8 cellular contexts compared by ENCODE assay signal in genomic region chr6:144265390-144265789, GRCh38. TPM values are rescaled to one million over a fixed set of nuclear protein-coding genes. Genes with fewer than 3 reads are reported as not detected.
DNase-seq lines count a peak whose midpoint lies in the region; ATAC-seq, FAIRE-seq and TF ChIP-seq lines count a peak whose summit lies in the region.

No MANE protein-coding gene starts in this region.

- H3K4me3 ChIP-seq in fibroblast of the aortic adventitia (ENCODE audit: low read depth, low read length) (no peak overlapping the region), WERI-Rb-1 (ENCODE audit: low read depth, low read length) (no peak overlapping the region)

- in situ Hi-C loops in ACHN (cut with HindIII; ENCODE audit: low pct_ligation_motif_present, low pct_unique_long_range_greater_than_20kb, low sequenced_read_pairs), result no loop called here

- no peaks in the 10 kb centered on the region for H3K36me3 ChIP-seq in WERI-Rb-1

- H3K9me3 ChIP-seq in WERI-Rb-1 (ENCODE audit: severe bottlenecking), result peaks cover 2% of the 10 kb centered on the region

- H3K27ac ChIP-seq in WERI-Rb-1, result no peak overlapping the region

- H3K27me3 Mint-ChIP-seq in stimulated activated naive B cell treated with anti-CD40 and anti-IgM and Interleukin-4, amounts not matched to agents 10 μg/mL and 1 μg/mL and 100 μg/mL, for 72 hours, result no peaks in the 10 kb centered on the region

- H3K4me3 Mint-ChIP-seq in stimulated activated naive B cell treated with anti-CD40 and anti-IgM and Interleukin-4, amounts not matched to agents 10 μg/mL and 1 μg/mL and 100 μg/mL, for 72 hours, result no peak overlapping the region

- H3K27me3 ChIP-seq in WERI-Rb-1 (ENCODE audit: insufficient read depth, low read depth, severe bottlenecking), result no peaks in the 10 kb centered on the region

- H3K36me3 Mint-ChIP-seq in stimulated activated naive B cell treated with anti-CD40 and anti-IgM and Interleukin-4, amounts not matched to agents 10 μg/mL and 1 μg/mL and 100 μg/mL, for 72 hours, result no peaks in the 10 kb centered on the region

- peak; percentile 93 to 99 for ATAC-seq in stimulated activated naive B cell treated with anti-CD40 and anti-IgM and Interleukin-4, amounts not matched to agents 10 μg/mL and 1 μg/mL and 100 μg/mL, for 72 hours (replicated peaks)

- no peaks in the 10 kb centered on the region for H3K9me3 Mint-ChIP-seq in stimulated activated naive B cell treated with anti-CD40 and anti-IgM and Interleukin-4, amounts not matched to agents 10 μg/mL and 1 μg/mL and 100 μg/mL, for 72 hours

- DNase-seq in ACHN (peak; percentile 84), H54 (ENCODE audit: insufficient read length, low spot score) (peak; percentile 5), NOMO-1 (lab: John Stamatoyannopoulos, UW; ENCODE audit: unreplicated experiment in 2 of 2) (peak; percentile 86 to 93), fibroblast of the aortic adventitia (ENCODE audit: low read depth) (peak; percentile 69), WERI-Rb-1 (no peak), NCI-H345 (lab: John Stamatoyannopoulos, UW) (no peak)
- peak; percentile 35 for DNase-seq in stimulated activated naive B cell treated with anti-CD40 and anti-IgM and Interleukin-4, amounts not matched to agents 10 μg/mL and 1 μg/mL and 100 μg/mL, for 72 hours
- no peak for DNase-seq in activated naive CD4-positive, alpha-beta T cell treated with Interleukin-2 at 50 U/mL for 16 hours

- H3K4me1 Mint-ChIP-seq in stimulated activated naive B cell treated with anti-CD40 and anti-IgM and Interleukin-4, amounts not matched to agents 10 μg/mL and 1 μg/mL and 100 μg/mL, for 72 hours, result peaks cover 3 to 30% of the 10 kb centered on the region in 2 donors

- no peak overlapping the region for H3K27ac Mint-ChIP-seq in stimulated activated naive B cell treated with anti-CD40 and anti-IgM and Interleukin-4, amounts not matched to agents 10 μg/mL and 1 μg/mL and 100 μg/mL, for 72 hours

- no peak for TF ChIP-seq POLR2A in H54 (IDR thresholded peaks at IDR 0.05; ENCODE audit: low read depth, low read length)

- TF ChIP-seq CTCF in fibroblast of the aortic adventitia (IDR thresholded peaks at IDR 0.05; ENCODE audit: insufficient read depth, low read length), result no peak
- no peak for TF ChIP-seq CTCF in WERI-Rb-1 (IDR thresholded peaks at IDR 0.05; ENCODE audit: low read depth, low read length)

- FAIRE-seq in H54 (lab: Jason Lieb, UNC), result peak; percentile 30

RNA-seq across cellular contexts. Expression of gene UTRN, which starts 19.7 kb away (rescaled TPM):
- 211 and 281 TPM in 2 replicates for total RNA-seq in fibroblast of the aortic adventitia (ENCODE audit: low replicate concordance)

Comparison
In these comparisons a context has a peak if more than half of its experiments do, and no peak if none do; other contexts are left out.
1. DNase-seq: peak in ACHN (single experiment), H54 (single experiment), NOMO-1 (2 of 2), fibroblast of the aortic adventitia (single experiment) and stimulated activated naive B cell treated with anti-CD40 and anti-IgM and Interleukin-4, amounts not matched to agents 10 μg/mL and 1 μg/mL and 100 μg/mL, for 72 hours (single experiment); none in activated naive CD4-positive, alpha-beta T cell treated with Interleukin-2 at 50 U/mL for 16 hours (single experiment), WERI-Rb-1 (single experiment) and NCI-H345 (single experiment).